In the genomic region with DNA sequence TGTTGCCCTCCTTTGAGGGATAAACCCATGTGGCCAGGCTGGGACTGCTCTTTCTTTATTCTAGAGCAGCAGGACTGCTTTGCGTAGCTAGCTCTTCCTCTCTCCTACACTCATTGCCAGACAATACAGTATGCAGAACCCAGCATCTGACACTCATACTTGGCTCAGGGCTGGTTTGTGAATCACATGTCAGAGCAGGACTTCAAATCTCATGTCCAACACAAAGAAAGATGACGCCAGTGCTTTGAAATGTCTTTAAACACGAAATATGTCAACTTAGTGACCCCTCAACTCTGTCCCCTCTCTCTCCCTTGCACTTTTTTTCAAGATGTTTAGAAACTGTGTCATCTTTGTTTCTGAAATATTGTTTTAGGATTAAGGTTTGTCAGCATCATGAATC, we compare ENCODE assay signal across 12 cellular contexts.
DNase-seq lines count a peak whose midpoint lies in the region; ATAC-seq and TF ChIP-seq lines count a peak whose summit lies in the region.
"Had no signal": no experiment of that assay in that cellular context is flagged by ENCODE, and none has a peak within 500 bp of the region (broad histone marks: within the 10 kb centered on the region; RNA-seq: fewer than 3 reads in every experiment).

No MANE protein-coding gene starts in this region.

- no peaks in the 10 kb centered on the region for H3K9me3 ChIP-seq in RWPE2 (ENCODE audit: severe bottlenecking)

- no peak overlapping the region for H3K4me3 Mint-ChIP-seq in nephron
- H3K4me3 Mint-ChIP-seq: activated CD8-positive, alpha-beta T cell treated with anti-CD3 and anti-CD28 coated beads for 36 hours; CD4-positive, alpha-beta T cell had no signal

- H3K4me1 Mint-ChIP-seq in nephron = no peaks in the 10 kb centered on the region

- peak overlapping the region; percentile 92 for H3K27ac ChIP-seq in RWPE2 (ENCODE audit: poor library complexity, severe bottlenecking)

- DNase-seq in AG08395 (ENCODE audit: low spot score) = peak; percentile 62
- no peak for DNase-seq in RWPE2 (ENCODE audit: low spot score)
- DNase-seq in fibroblast of gingiva (ENCODE audit: low read depth) = peak; percentile 50
- no peak for DNase-seq in Kasumi-1 (lab: John Stamatoyannopoulos, UW)
- no peak for DNase-seq in T-helper 9 cell
- DNase-seq: activated CD8-positive, alpha-beta T cell treated with anti-CD3 and anti-CD28 coated beads for 36 hours; CD4-positive, alpha-beta T cell; KBM-7; mesendoderm had no signal

- H3K4me3 ChIP-seq in RWPE2 (ENCODE audit: severe bottlenecking) = no peak overlapping the region

- H3K27me3 Mint-ChIP-seq in nephron (ENCODE audit: low read depth) = no peaks in the 10 kb centered on the region

- H3K27ac Mint-ChIP-seq in nephron = peak overlapping the region in 2 of 3 experiments; percentile 32 to 65
- H3K27ac Mint-ChIP-seq: activated CD8-positive, alpha-beta T cell treated with anti-CD3 and anti-CD28 coated beads for 36 hours; CD4-positive, alpha-beta T cell had no signal

- H3K9me3 Mint-ChIP-seq in nephron = no peaks in the 10 kb centered on the region
- H3K9me3 Mint-ChIP-seq: activated CD8-positive, alpha-beta T cell treated with anti-CD3 and anti-CD28 coated beads for 36 hours; CD4-positive, alpha-beta T cell had no signal

- H3K36me3 Mint-ChIP-seq in nephron (ENCODE audit: low read depth) = no peaks in the 10 kb centered on the region

- no peaks in the 10 kb centered on the region for H3K36me3 ChIP-seq in RWPE2 (ENCODE audit: low read depth)

- H3K4me1 ChIP-seq in RWPE2 (ENCODE audit: insufficient read depth, poor library complexity, severe bottlenecking) = peaks cover 47% of the 10 kb centered on the region

- ATAC-seq in RWPE2 (ENCODE audit: low read depth) (peak; percentile 86), HG02852 (IDR thresholded peaks at IDR 0.05; ENCODE audit: unreplicated experiment) (no peak), HG03378 (IDR thresholded peaks at IDR 0.05; ENCODE audit: unreplicated experiment) (no peak)
- ATAC-seq: activated CD8-positive, alpha-beta T cell treated with anti-CD3 and anti-CD28 coated beads for 36 hours had no signal

- no peaks in the 10 kb centered on the region for H3K27me3 ChIP-seq in RWPE2 (ENCODE audit: insufficient read depth, poor library complexity, severe bottlenecking)

- no peak for TF ChIP-seq CTCF in RWPE2 (IDR thresholded peaks at IDR 0.05; ENCODE audit: poor library complexity, severe bottlenecking)
- no peak for TF ChIP-seq CTCF in nephron (IDR thresholded peaks at IDR 0.05; ENCODE audit: unreplicated experiment in 3 of 3)

Comparison
In these comparisons a context has a peak if more than half of its experiments do, and no peak if none do; other contexts are left out.
1. DNase-seq: peak in AG08395 (single experiment) and fibroblast of gingiva (single experiment); none in RWPE2 (single experiment), Kasumi-1 (0 of 2) and T-helper 9 cell (single experiment).